12 cellular contexts compared by ENCODE assay signal in the genomic region with DNA sequence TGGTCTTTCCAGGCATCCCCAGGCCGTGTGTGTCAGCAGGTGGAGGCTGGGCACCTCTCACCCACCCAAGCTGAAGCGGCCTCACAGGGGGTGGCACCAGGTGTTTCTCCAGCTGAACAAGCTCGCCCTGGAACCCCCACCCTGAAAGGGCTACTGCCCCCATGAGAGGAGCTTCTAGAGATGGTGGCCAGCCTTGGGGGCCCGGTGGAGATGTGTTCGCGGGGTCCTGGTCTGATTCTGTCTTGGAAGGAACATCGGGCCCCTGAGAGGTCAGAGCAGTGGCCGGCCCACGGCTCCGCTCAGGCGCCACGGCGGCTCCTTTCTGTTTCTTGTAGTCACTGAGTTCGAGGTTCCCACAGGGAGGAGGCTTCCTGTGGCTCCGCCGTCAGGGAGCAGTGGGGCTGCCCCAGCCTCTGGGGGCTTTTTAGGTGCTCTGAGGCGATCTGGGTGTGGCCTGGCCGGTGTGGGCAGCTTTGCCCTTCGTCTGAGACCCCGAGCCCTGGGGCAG. TPM values are rescaled to one million over a fixed set of nuclear protein-coding genes. Genes with fewer than 3 reads are reported as not detected.
DNase-seq lines count a peak whose midpoint lies in the region; ATAC-seq, FAIRE-seq and TF ChIP-seq lines count a peak whose summit lies in the region.
"Had no signal": no experiment of that assay in that cellular context is flagged by ENCODE, and none has a peak within 500 bp of the region (broad histone marks: within the 10 kb centered on the region; RNA-seq: fewer than 3 reads in every experiment).

No MANE protein-coding gene starts in this region.

- H3K27ac Mint-ChIP-seq in mesothelial cell of epicardium: peak overlapping the region; percentile 88

- peaks cover 46% of the 10 kb centered on the region; the same call in 1 of the 2 replicates for H4K20me1 ChIP-seq in K562 (replicated peaks; ENCODE audit: control insufficient read depth, insufficient read depth, low read length)

- WGBS in K562 (ENCODE audit: insufficient coverage, low coverage, missing lambda C conversion rate): 74% methylated on average over 20 of the region's 20 CpGs
- 70% methylated on average over 5 of the region's 20 CpGs for WGBS in suprapubic skin

- no peak overlapping the region for H3K4me3 ChIP-seq in K562
- no peak overlapping the region for H3K4me3 ChIP-seq in suprapubic skin

- TF ChIP-seq CTCF in K562 (IDR thresholded peaks at IDR 0.05 in 2 of 3, conservative IDR thresholded peaks at IDR 0.05 in 1 of 3; ENCODE audit: insufficient read depth in 2 of 3, low read depth in 1 of 3, low read length in 3 of 3): no peak
- no peak for TF ChIP-seq CTCF in mesothelial cell of epicardium (IDR thresholded peaks at IDR 0.05; ENCODE audit: unreplicated experiment)
- no peak for TF ChIP-seq CTCF in suprapubic skin (IDR thresholded peaks at IDR 0.05)

- H3K36me3 Mint-ChIP-seq in mesothelial cell of epicardium: peaks cover 6% of the 10 kb centered on the region

- H3K36me3 ChIP-seq in K562 (ENCODE audit: control insufficient read depth, insufficient read depth, low read length) (peaks cover 17% of the 10 kb centered on the region; the same call in 2 of the 3 replicates), suprapubic skin (no peaks in the 10 kb centered on the region)

- intact Hi-C loops in K562 (cut with micrococcal nuclease): no loop called here

- TF ChIP-seq RAD21 in K562 (CRISPR knock-in tag; conservative IDR thresholded peaks at IDR 0.05 in 1 of 2, IDR thresholded peaks at IDR 0.05 in 1 of 2): no peak

- CTCF ChIA-PET in K562 (lab: Yijun Ruan, JAX; ENCODE audit: low intra/inter-chr PET ratio): no interaction called here

- no peak overlapping the region for H2AFZ ChIP-seq in K562 (ENCODE audit: low read depth, low read length)

- H3K27ac ChIP-seq in K562 (ENCODE audit: extremely low read depth, low read depth, low read length): no peak overlapping the region
- H3K27ac ChIP-seq in suprapubic skin: peak overlapping the region; percentile 62
- H3K27ac ChIP-seq: 22Rv1 had no signal

- H3K9me1 ChIP-seq in K562 (ENCODE audit: control insufficient read depth, insufficient read depth, low read length): peaks cover 16% of the 10 kb centered on the region

- in situ Hi-C loops in K562 (cut with MboI): no loop called here

- H3K4me3 Mint-ChIP-seq in mesothelial cell of epicardium: no peak overlapping the region

- TF ChIP-seq EP300 in K562 (IDR thresholded peaks at IDR 0.05; ENCODE audit: low read length): no peak
- no peak for TF ChIP-seq EP300 in suprapubic skin (IDR thresholded peaks at IDR 0.05)

- H3K9me3 Mint-ChIP-seq in mesothelial cell of epicardium: no peaks in the 10 kb centered on the region

- peaks cover 27 to 83% of the 10 kb centered on the region in 2 experiments for H3K4me1 ChIP-seq in K562 (replicated peaks in 1 of 2; ENCODE audit: control insufficient read depth in 2 of 2, insufficient read depth in 2 of 2, low read length in 2 of 2)
- H3K4me1 ChIP-seq in suprapubic skin: peaks cover 100% of the 10 kb centered on the region

- POLR2A ChIA-PET in K562 (lab: Yijun Ruan, JAX): interaction anchor here (0.6 to 1.8 kb wide), 4 partner anchors 9 to 40 kb away, joined by 3 to 6 read pairs (median 4); no protein-coding TSS in a partner anchor

- peak overlapping the region in 1 of 2 experiments; percentile 31; a peak in 1 of 4 replicates for H3K9ac ChIP-seq in K562 (ENCODE audit: insufficient read depth in 1 of 2, low read depth in 2 of 2, low read length in 2 of 2)

- H3K4me2 ChIP-seq in K562 (ENCODE audit: insufficient read depth, low read length): no peak overlapping the region

- DNase-seq in DMS79 (lab: John Stamatoyannopoulos, UW): peak; percentile 5
- DNase-seq in DMS79 treated with DMSO at 0.1 percent for 48 hours (lab: John Stamatoyannopoulos, UW): no peak
- DNase-seq in K562 (ENCODE audit: extremely low read depth in 1 of 4, low spot score in 3 of 4): no peak
- DNase-seq in mesothelial cell of epicardium (ENCODE audit: low spot score in 2 of 2, unreplicated experiment in 2 of 2): no peak
- no peak for DNase-seq in suprapubic skin (ENCODE audit: low spot score in 2 of 2)
- no peak for DNase-seq in NCI-H1105 treated with DMSO at 0.1 percent for 48 hours (lab: John Stamatoyannopoulos, UW)
- DNase-seq: amygdala, erythroblast had no signal

- H3K27me3 ChIP-seq in K562 (ENCODE audit: control insufficient read depth in 2 of 2, insufficient read depth in 2 of 2, low read length in 2 of 2) (no peaks in the 10 kb centered on the region), suprapubic skin (no peaks in the 10 kb centered on the region)

- no TSS peak for BruUV-seq in K562 (replicated peaks; lab: Mats Ljungman, UMichigan)

- H3K27me3 Mint-ChIP-seq in mesothelial cell of epicardium (ENCODE audit: low read depth): no peaks in the 10 kb centered on the region

- no peak for FAIRE-seq in K562 (lab: Jason Lieb, UNC)
- FAIRE-seq: keratinocyte had no signal

- H3K4me1 Mint-ChIP-seq in mesothelial cell of epicardium: peaks cover 73% of the 10 kb centered on the region

- peaks cover 98% of the 10 kb centered on the region for H3K79me2 ChIP-seq in K562 (ENCODE audit: control insufficient read depth, insufficient read depth, low read length)

- peaks cover 2% of the 10 kb centered on the region for H3K9me3 ChIP-seq in K562 (replicated peaks; ENCODE audit: control insufficient read depth, insufficient read depth, low read depth, low read length)
- no peaks in the 10 kb centered on the region for H3K9me3 ChIP-seq in suprapubic skin

- ATAC-seq in K562 (no peak; the same call in 1 of the 3 replicates), HG03439 (IDR thresholded peaks at IDR 0.05; ENCODE audit: unreplicated experiment) (no peak), GM21528 (IDR thresholded peaks at IDR 0.05; ENCODE audit: low FRiP score, unreplicated experiment) (no peak)

- TF ChIP-seq POLR2A in K562 (conservative IDR thresholded peaks at IDR 0.05) (no peak), suprapubic skin (IDR thresholded peaks at IDR 0.05) (no peak)

TF ChIP-seq in K562, 482 proteins besides CTCF, POLR2A, EP300 and RAD21:
- TF ChIP-seq, protein P1, sequence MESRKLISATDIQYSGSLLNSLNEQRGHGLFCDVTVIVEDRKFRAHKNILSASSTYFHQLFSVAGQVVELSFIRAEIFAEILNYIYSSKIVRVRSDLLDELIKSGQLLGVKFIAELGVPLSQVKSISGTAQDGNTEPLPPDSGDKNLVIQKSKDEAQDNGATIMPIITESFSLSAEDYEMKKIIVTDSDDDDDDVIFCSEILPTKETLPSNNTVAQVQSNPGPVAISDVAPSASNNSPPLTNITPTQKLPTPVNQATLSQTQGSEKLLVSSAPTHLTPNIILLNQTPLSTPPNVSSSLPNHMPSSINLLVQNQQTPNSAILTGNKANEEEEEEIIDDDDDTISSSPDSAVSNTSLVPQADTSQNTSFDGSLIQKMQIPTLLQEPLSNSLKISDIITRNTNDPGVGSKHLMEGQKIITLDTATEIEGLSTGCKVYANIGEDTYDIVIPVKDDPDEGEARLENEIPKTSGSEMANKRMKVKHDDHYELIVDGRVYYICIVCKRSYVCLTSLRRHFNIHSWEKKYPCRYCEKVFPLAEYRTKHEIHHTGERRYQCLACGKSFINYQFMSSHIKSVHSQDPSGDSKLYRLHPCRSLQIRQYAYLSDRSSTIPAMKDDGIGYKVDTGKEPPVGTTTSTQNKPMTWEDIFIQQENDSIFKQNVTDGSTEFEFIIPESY (CRISPR knock-in tag; IDR thresholded peaks at IDR 0.05): peak; percentile 92
- no peak for TF ChIP-seq CEBPB (tag; IDR thresholded peaks at IDR 0.05)
TF ChIP-seq in K562: peak in this region for 1.

RNA-seq across cellular contexts. Expression of a gene that starts 46.9 kb away (rescaled TPM):
- total RNA-seq in K562 (2011; cell fraction: chromatin; rRNA removed; ENCODE audit: low replicate concordance): 25.0 and 40.0 TPM in 2 replicates
- 28.2 and 34.2 TPM in 2 replicates for total RNA-seq in K562 (2011; cell fraction: nucleolus; rRNA removed)
- 21.0 and 24.4 TPM in 2 replicates for total RNA-seq in K562 (2011; cell fraction: nucleoplasm; rRNA removed)
- total RNA-seq in K562 (2014; rRNA removed) (10.8 and 16.6 TPM in 2 replicates), K562 (2014; rRNA removed; fragmentation: Illumina TruSeq; extraction: Trizol) (2.8 and 3.2 TPM in 2 replicates), K562 (2015; rRNA removed; fragmentation: Illumina TruSeq; extraction: Trizol) (4.6 and 5.6 TPM in 2 replicates), K562 (2021) (55.4 and 60.5 TPM in 2 replicates), mesothelial cell of epicardium (105 to 110 TPM (median 105 TPM) in 3 replicates), suprapubic skin (10 to 100 TPM; 51.8 to 91.2 (median 68.1) TPM)
- polyA plus RNA-seq in K562 (2011; rRNA removed) (3.1 and 4.6 TPM in 2 replicates), K562 (2014; fragmentation: Illumina TruSeq; extraction: Trizol) (15.8 and 21.4 TPM in 2 replicates), K562 (2014; fragmentation: Nextera tagmentation; extraction: Ambion mirVana) (under 1 TPM; 0.10 to 0.39 TPM), K562 (2014; rRNA removed) (16.4 and 17.0 TPM in 2 replicates)
- 3.6 and 6.1 TPM in 2 replicates for polyA plus RNA-seq in K562 (2011; cell fraction: cytosol; rRNA removed)
- polyA plus RNA-seq in K562 (2011; cell fraction: nucleus; rRNA removed): 8.6 and 16.4 TPM in 2 replicates
- 13.2 and 13.6 TPM in 2 replicates for polyA plus RNA-seq in K562 (2012)
- 2.7 and 4.6 TPM in 2 replicates for polyA minus RNA-seq in K562 (2011; rRNA and poly(A)+ RNA removed)
- 20.6 and 21.9 TPM in 2 replicates for polyA minus RNA-seq in K562 (2011; cell fraction: cytosol; rRNA and poly(A)+ RNA removed)
- polyA minus RNA-seq in K562 (2011; cell fraction: nucleus; rRNA and poly(A)+ RNA removed): 8.6 and 10.9 TPM in 2 replicates
